Comparison of ENCODE assay signal across 16 cellular contexts in genomic region chr3:37886395-37886794, GRCh38. TPM values are rescaled to one million over a fixed set of nuclear protein-coding genes. Genes with fewer than 3 reads are reported as not detected.
DNase-seq lines count a peak whose midpoint lies in the region; ATAC-seq and TF ChIP-seq lines count a peak whose summit lies in the region.
"Had no signal": no experiment of that assay in that cellular context is flagged by ENCODE, and none has a peak within 500 bp of the region (broad histone marks: within the 10 kb centered on the region; RNA-seq: fewer than 3 reads in every experiment).

No MANE protein-coding gene starts in this region.

- TF ChIP-seq CTCF in nephron progenitor cell (IDR thresholded peaks at IDR 0.05) (no peak), GM13976 (IDR thresholded peaks at IDR 0.05; ENCODE audit: borderline replicate concordance, control extremely low read depth, extremely low read depth, insufficient read depth, missing control alignments) (no peak)

- H3K4me3 Mint-ChIP-seq in activated naive CD8-positive, alpha-beta T cell treated with anti-CD3 and anti-CD28 coated beads, Interleukin-2, amount 50 U/mL, for 24 hours: no peak overlapping the region
- H3K4me3 Mint-ChIP-seq in activated naive CD8-positive, alpha-beta T cell treated with anti-CD3 and anti-CD28 coated beads for 36 hours: no peak overlapping the region
- no peak overlapping the region for H3K4me3 Mint-ChIP-seq in dendritic cell treated with granulocyte-macrophage colony-stimulating factor and Interleukin-4, amounts not matched to agents 40 ng/mL and 50 ng/mL, for 4 days
- H3K4me3 Mint-ChIP-seq in nephron progenitor cell: no peak overlapping the region
- H3K4me3 Mint-ChIP-seq: CD14-positive monocyte; CD8-positive, alpha-beta T cell; GM23338 had no signal

- ATAC-seq in activated naive CD8-positive, alpha-beta T cell treated with anti-CD3 and anti-CD28 coated beads, Interleukin-2, amount 50 U/mL, for 24 hours: peak; percentile 24
- no peak for ATAC-seq in HG03354 (IDR thresholded peaks at IDR 0.05; ENCODE audit: poor library complexity, severe bottlenecking, unreplicated experiment)
- ATAC-seq in HG03460 (IDR thresholded peaks at IDR 0.05; ENCODE audit: unreplicated experiment): no peak
- ATAC-seq in activated CD4-positive, CD25-positive, alpha-beta regulatory T cell treated with anti-CD3 and anti-CD28 coated beads, Interleukin-2, amount 50 U/mL, for 24 hours: no peak
- ATAC-seq: CD8-positive, alpha-beta T cell; GM23338 had no signal

- no peaks in the 10 kb centered on the region for H3K9me3 Mint-ChIP-seq in activated naive CD8-positive, alpha-beta T cell treated with anti-CD3 and anti-CD28 coated beads, Interleukin-2, amount 50 U/mL, for 24 hours
- no peaks in the 10 kb centered on the region for H3K9me3 Mint-ChIP-seq in activated naive CD8-positive, alpha-beta T cell treated with anti-CD3 and anti-CD28 coated beads for 36 hours
- no peaks in the 10 kb centered on the region for H3K9me3 Mint-ChIP-seq in dendritic cell treated with granulocyte-macrophage colony-stimulating factor and Interleukin-4, amounts not matched to agents 40 ng/mL and 50 ng/mL, for 4 days
- no peaks in the 10 kb centered on the region for H3K9me3 Mint-ChIP-seq in nephron progenitor cell
- H3K9me3 Mint-ChIP-seq: CD14-positive monocyte; CD8-positive, alpha-beta T cell; GM23338 had no signal

- no peak overlapping the region for H3K27ac Mint-ChIP-seq in activated naive CD8-positive, alpha-beta T cell treated with anti-CD3 and anti-CD28 coated beads, Interleukin-2, amount 50 U/mL, for 24 hours
- H3K27ac Mint-ChIP-seq in activated naive CD8-positive, alpha-beta T cell treated with anti-CD3 and anti-CD28 coated beads for 36 hours: no peak overlapping the region
- peak overlapping the region; percentile 65 for H3K27ac Mint-ChIP-seq in dendritic cell treated with granulocyte-macrophage colony-stimulating factor and Interleukin-4, amounts not matched to agents 40 ng/mL and 50 ng/mL, for 4 days
- peak overlapping the region; percentile 62 for H3K27ac Mint-ChIP-seq in nephron progenitor cell
- H3K27ac Mint-ChIP-seq: CD8-positive, alpha-beta T cell; GM23338 had no signal

- H3K4me1 Mint-ChIP-seq in activated naive CD8-positive, alpha-beta T cell treated with anti-CD3 and anti-CD28 coated beads, Interleukin-2, amount 50 U/mL, for 24 hours: no peaks in the 10 kb centered on the region
- H3K4me1 Mint-ChIP-seq in activated naive CD8-positive, alpha-beta T cell treated with anti-CD3 and anti-CD28 coated beads for 36 hours: no peaks in the 10 kb centered on the region
- H3K4me1 Mint-ChIP-seq in dendritic cell treated with granulocyte-macrophage colony-stimulating factor and Interleukin-4, amounts not matched to agents 40 ng/mL and 50 ng/mL, for 4 days (ENCODE audit: low read depth): peaks cover 50% of the 10 kb centered on the region
- H3K4me1 Mint-ChIP-seq in nephron progenitor cell: peaks cover 31% of the 10 kb centered on the region

- in situ Hi-C loops in GM13976 (cut with MboI; ENCODE audit: low sequenced_read_pairs, unreplicated experiment): no loop called here

- DNase-seq in activated naive CD8-positive, alpha-beta T cell treated with anti-CD3 and anti-CD28 coated beads, Interleukin-2, amount 50 U/mL, for 24 hours: no peak
- DNase-seq in activated naive CD8-positive, alpha-beta T cell treated with anti-CD3 and anti-CD28 coated beads for 36 hours: no peak
- DNase-seq in nephron progenitor cell (no peak), GM13976 (ENCODE audit: low spot score) (no peak)
- DNase-seq: CD8-positive, alpha-beta T cell; COR-L47; DND-41; GDM1; H7; IMR-90 had no signal

- no peaks in the 10 kb centered on the region for H3K36me3 Mint-ChIP-seq in activated naive CD8-positive, alpha-beta T cell treated with anti-CD3 and anti-CD28 coated beads, Interleukin-2, amount 50 U/mL, for 24 hours (ENCODE audit: low read depth)
- no peaks in the 10 kb centered on the region for H3K36me3 Mint-ChIP-seq in activated naive CD8-positive, alpha-beta T cell treated with anti-CD3 and anti-CD28 coated beads for 36 hours
- no peaks in the 10 kb centered on the region for H3K36me3 Mint-ChIP-seq in dendritic cell treated with granulocyte-macrophage colony-stimulating factor and Interleukin-4, amounts not matched to agents 40 ng/mL and 50 ng/mL, for 4 days (ENCODE audit: low read depth)
- no peaks in the 10 kb centered on the region for H3K36me3 Mint-ChIP-seq in nephron progenitor cell (ENCODE audit: low read depth)
- H3K36me3 Mint-ChIP-seq: CD8-positive, alpha-beta T cell had no signal

- H3K27me3 Mint-ChIP-seq in activated naive CD8-positive, alpha-beta T cell treated with anti-CD3 and anti-CD28 coated beads, Interleukin-2, amount 50 U/mL, for 24 hours: peaks cover 9% of the 10 kb centered on the region
- no peaks in the 10 kb centered on the region for H3K27me3 Mint-ChIP-seq in activated naive CD8-positive, alpha-beta T cell treated with anti-CD3 and anti-CD28 coated beads for 36 hours
- no peaks in the 10 kb centered on the region for H3K27me3 Mint-ChIP-seq in dendritic cell treated with granulocyte-macrophage colony-stimulating factor and Interleukin-4, amounts not matched to agents 40 ng/mL and 50 ng/mL, for 4 days
- H3K27me3 Mint-ChIP-seq in nephron progenitor cell (ENCODE audit: low read depth, poor library complexity): peaks cover 4% of the 10 kb centered on the region

- intact Hi-C loops in dendritic cell treated with granulocyte-macrophage colony-stimulating factor and Interleukin-4, amounts not matched to agents 40 ng/mL and 50 ng/mL, for 4 days (cut with micrococcal nuclease): no loop called here

RNA-seq across cellular contexts. Expression of gene CTDSPL, which starts 24.7 kb away (rescaled TPM):
- 1 to 10 TPM; 1.6 to 2.3 TPM for total RNA-seq in activated naive CD8-positive, alpha-beta T cell treated with anti-CD3 and anti-CD28 coated beads for 36 hours

Comparison
In these comparisons a context has a peak if more than half of its experiments do, and no peak if none do; other contexts are left out.
1. H3K27ac Mint-ChIP-seq: peak in dendritic cell treated with granulocyte-macrophage colony-stimulating factor and Interleukin-4, amounts not matched to agents 40 ng/mL and 50 ng/mL, for 4 days (single experiment) and nephron progenitor cell (single experiment); none in activated naive CD8-positive, alpha-beta T cell treated with anti-CD3 and anti-CD28 coated beads, Interleukin-2, amount 50 U/mL, for 24 hours (single experiment) and activated naive CD8-positive, alpha-beta T cell treated with anti-CD3 and anti-CD28 coated beads for 36 hours (single experiment).